ENCODE assay signal across 12 cellular contexts in genomic region chr6:18389479-18389878, GRCh38. TPM values are rescaled to one million over a fixed set of nuclear protein-coding genes. Genes with fewer than 3 reads are reported as not detected.
A peak's percentile ranks its signal among the peaks of the same experiment; 100 is the strongest.
DNase-seq lines count a peak whose midpoint lies in the region; ATAC-seq and TF ChIP-seq lines count a peak whose summit lies in the region.
"Had no signal": no experiment of that assay in that cellular context is flagged by ENCODE, and none has a peak within 500 bp of the region (broad histone marks: within the 10 kb centered on the region; RNA-seq: fewer than 3 reads in every experiment).

No MANE protein-coding gene starts in this region.

- TF ChIP-seq POLR2A in breast epithelium (IDR thresholded peaks at IDR 0.05) = no peak
- TF ChIP-seq POLR2A in transverse colon (IDR thresholded peaks at IDR 0.05) = no peak

- TF ChIP-seq EP300 in transverse colon (IDR thresholded peaks at IDR 0.05; ENCODE audit: low read depth) = no peak

- peak overlapping the region; percentile 50 to 65 (median 63) for H3K4me3 ChIP-seq in breast epithelium
- H3K4me3 ChIP-seq in transverse colon = peak overlapping the region in 1 of 4 donors; percentile 69

- in situ Hi-C loops in transverse colon (cut with MboI; ENCODE audit: low pct_ligation_motif_present in 1 of 4, low pct_unique_long_range_greater_than_20kb in 1 of 4, low sequenced_read_pairs in 3 of 4) = no loop called here

- H3K9me3 Mint-ChIP-seq in activated naive CD8-positive, alpha-beta T cell (ENCODE audit: low read depth) = no peaks in the 10 kb centered on the region
- no peaks in the 10 kb centered on the region for H3K9me3 Mint-ChIP-seq in activated naive CD8-positive, alpha-beta T cell treated with anti-CD3 and anti-CD28 coated beads for 36 hours
- H3K9me3 Mint-ChIP-seq in memory B cell = no peaks in the 10 kb centered on the region
- H3K9me3 Mint-ChIP-seq: activated CD4-positive, alpha-beta memory T cell treated with anti-CD3 and anti-CD28 coated beads for 36 hours; central memory CD8-positive, alpha-beta T cell had no signal

- H3K27me3 ChIP-seq in breast epithelium (no peaks in the 10 kb centered on the region), transverse colon (no peaks in the 10 kb centered on the region)

- peaks cover 48% of the 10 kb centered on the region for H3K4me1 Mint-ChIP-seq in activated naive CD8-positive, alpha-beta T cell (ENCODE audit: low read depth)
- H3K4me1 Mint-ChIP-seq in activated naive CD8-positive, alpha-beta T cell treated with anti-CD3 and anti-CD28 coated beads for 36 hours = peaks cover 30% of the 10 kb centered on the region
- peaks cover 37% of the 10 kb centered on the region for H3K4me1 Mint-ChIP-seq in memory B cell

- H3K36me3 ChIP-seq in breast epithelium (no peaks in the 10 kb centered on the region), transverse colon (no peaks in the 10 kb centered on the region)

- H3K4me1 ChIP-seq in breast epithelium = peaks cover 0 to 13% of the 10 kb centered on the region in 2 donors
- H3K4me1 ChIP-seq in transverse colon = peaks cover 9 to 23% (median 20%) of the 10 kb centered on the region in 4 donors

- TF ChIP-seq CTCF in breast epithelium (IDR thresholded peaks at IDR 0.05) (no peak), transverse colon (IDR thresholded peaks at IDR 0.05) (no peak)

- H3K27me3 Mint-ChIP-seq in activated naive CD8-positive, alpha-beta T cell = no peaks in the 10 kb centered on the region
- no peaks in the 10 kb centered on the region for H3K27me3 Mint-ChIP-seq in activated naive CD8-positive, alpha-beta T cell treated with anti-CD3 and anti-CD28 coated beads for 36 hours
- no peaks in the 10 kb centered on the region for H3K27me3 Mint-ChIP-seq in memory B cell

- H3K9me3 ChIP-seq in breast epithelium (no peaks in the 10 kb centered on the region), transverse colon (no peaks in the 10 kb centered on the region)

- intact Hi-C loops in breast epithelium (cut with DNase I; ENCODE audit: low total_unique reads) (no loop called here), transverse colon (cut with DNase I; ENCODE audit: low total_unique reads) (no loop called here)

- peak overlapping the region; percentile 34 for H3K4me3 Mint-ChIP-seq in activated naive CD8-positive, alpha-beta T cell
- H3K4me3 Mint-ChIP-seq in activated naive CD8-positive, alpha-beta T cell treated with anti-CD3 and anti-CD28 coated beads for 36 hours = no peak overlapping the region
- peak overlapping the region; percentile 6 for H3K4me3 Mint-ChIP-seq in memory B cell
- H3K4me3 Mint-ChIP-seq: activated CD4-positive, alpha-beta memory T cell treated with anti-CD3 and anti-CD28 coated beads for 36 hours had no signal

- ATAC-seq in memory B cell (ENCODE audit: low read depth) (no peak), GM19467 (IDR thresholded peaks at IDR 0.05; ENCODE audit: unreplicated experiment) (no peak), GM18498 (IDR thresholded peaks at IDR 0.05; ENCODE audit: unreplicated experiment) (no peak)

- no peak overlapping the region for H3K27ac Mint-ChIP-seq in activated naive CD8-positive, alpha-beta T cell
- H3K27ac Mint-ChIP-seq in activated naive CD8-positive, alpha-beta T cell treated with anti-CD3 and anti-CD28 coated beads for 36 hours = no peak overlapping the region
- H3K27ac Mint-ChIP-seq in memory B cell = peak overlapping the region; percentile 9
- H3K27ac Mint-ChIP-seq: activated CD4-positive, alpha-beta memory T cell treated with anti-CD3 and anti-CD28 coated beads for 36 hours had no signal

- peaks cover 4% of the 10 kb centered on the region for H3K36me3 Mint-ChIP-seq in activated naive CD8-positive, alpha-beta T cell
- H3K36me3 Mint-ChIP-seq in activated naive CD8-positive, alpha-beta T cell treated with anti-CD3 and anti-CD28 coated beads for 36 hours = peaks cover under 1% of the 10 kb centered on the region
- peaks cover 2% of the 10 kb centered on the region for H3K36me3 Mint-ChIP-seq in memory B cell
- H3K36me3 Mint-ChIP-seq: activated CD4-positive, alpha-beta memory T cell treated with anti-CD3 and anti-CD28 coated beads for 36 hours had no signal

- no peak for DNase-seq in activated naive CD8-positive, alpha-beta T cell treated with anti-CD3 and anti-CD28 coated beads for 36 hours
- DNase-seq in breast epithelium (ENCODE audit: low spot score in 2 of 2) (no peak), memory B cell (ENCODE audit: low spot score in 2 of 2) (no peak), transverse colon (no peak)
- no peak for DNase-seq in stimulated activated naive CD4-positive, alpha-beta T cell (lab: John Stamatoyannopoulos, UW)
- DNase-seq: activated CD4-positive, alpha-beta memory T cell treated with anti-CD3 and anti-CD28 coated beads for 36 hours; H7; stimulated activated CD4-positive, alpha-beta T cell treated with anti-CD3 and anti-CD28 coated beads, Interleukin-4, amount 100 ng/mL, for 4 hours had no signal

- H3K27ac ChIP-seq in breast epithelium (peak overlapping the region; percentile 65 to 79), transverse colon (peak overlapping the region; percentile 5 to 83 (median 49))

- WGBS in transverse colon (ENCODE audit: low coverage in 1 of 2), 2 donors = 20 to 34% methylated on average over 2 of the region's 2 CpGs

RNA-seq across cellular contexts. Expression of gene RNF144B, which starts 2.3 kb away (rescaled TPM):
- total RNA-seq in activated naive CD8-positive, alpha-beta T cell treated with anti-CD3 and anti-CD28 coated beads for 36 hours = 1 to 10 TPM; 2.1 to 2.3 TPM
- 10 to 100 TPM; 24.3 to 37.0 (median 24.8) TPM for total RNA-seq in breast epithelium
- total RNA-seq in transverse colon = 1 to 10 TPM; 1.4 to 4.5 (median 3.8) TPM

Comparison
In these comparisons a context has a peak if more than half of its experiments do, and no peak if none do; other contexts are left out.
1. RNA of gene RNF144B, which starts 2.3 kb away (total RNA-seq): 24.3 to 37.0 TPM in breast epithelium; 1.4 to 4.5 TPM in transverse colon and 2.1 to 2.3 TPM in activated naive CD8-positive, alpha-beta T cell treated with anti-CD3 and anti-CD28 coated beads for 36 hours; every median in the first group is over 4 times any median in the second.